In genomic region chr14:31080060-31080459, GRCh38 we compare ENCODE assay signal across 2 cellular contexts.
TF ChIP-seq lines count a peak whose summit lies in the region.

No MANE protein-coding gene starts in this region.

TF ChIP-seq in IMR-90, 13 proteins besides CTCF, POLR2A, EP300 and RAD21:
- TF ChIP-seq RCOR1 (IDR thresholded peaks at IDR 0.05; ENCODE audit: insufficient replicate concordance, low read length) (no peak), SMC3 (IDR thresholded peaks at IDR 0.05; ENCODE audit: low read depth, low read length) (no peak), FOS (IDR thresholded peaks at IDR 0.05; ENCODE audit: low read depth, low read length) (no peak), RFX5 (IDR thresholded peaks at IDR 0.05; ENCODE audit: low read depth, low read length) (no peak), MAFK (IDR thresholded peaks at IDR 0.05; ENCODE audit: low read depth, low read length) (no peak), USF2 (IDR thresholded peaks at IDR 0.05; ENCODE audit: low read depth, low read length) (no peak), MAZ (IDR thresholded peaks at IDR 0.05; ENCODE audit: borderline replicate concordance, low read depth, low read length) (no peak), CEBPB (IDR thresholded peaks at IDR 0.05; ENCODE audit: low read depth, low read length) (no peak)

TF ChIP-seq in K562, 482 proteins besides CTCF, POLR2A, EP300 and RAD21:
- TF ChIP-seq MEIS2 (IDR thresholded peaks at IDR 0.05; ENCODE audit: partially characterized antibody) (peak; percentile 39), CREM (IDR thresholded peaks at IDR 0.05; ENCODE audit: low read depth) (no peak)
TF ChIP-seq in K562: peak in this region for 1.
